Comparison of ENCODE assay signal across 28 cellular contexts in the genomic region with DNA sequence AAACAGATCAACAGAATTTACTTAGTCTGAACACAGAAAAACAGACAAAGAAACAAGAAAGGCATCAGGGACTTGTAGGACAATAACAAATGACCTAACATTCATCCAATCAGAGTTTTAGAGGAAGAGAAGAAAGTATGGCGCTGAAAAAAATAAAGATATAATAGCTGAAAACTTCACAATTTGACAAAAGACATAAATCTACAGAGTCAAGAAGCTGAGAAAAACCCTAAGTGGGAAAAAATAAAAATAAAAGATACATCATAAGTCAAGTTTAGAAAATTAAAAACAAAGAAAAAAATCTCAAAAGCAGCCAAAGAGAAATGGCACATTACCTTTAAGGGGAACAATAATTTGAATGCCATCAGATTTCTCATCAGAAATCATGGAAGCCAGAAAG.
"Had no signal": no experiment of that assay in that cellular context is flagged by ENCODE, and none has a peak within 500 bp of the region (broad histone marks: within the 10 kb centered on the region; RNA-seq: fewer than 3 reads in every experiment).

No MANE protein-coding gene starts in this region.

- H3K4me1 ChIP-seq: stomach, suprapubic skin, testis, thyroid gland, tibial artery, tibial nerve, transverse colon, upper lobe of right lung, uterus, vagina had no signal

- DNase-seq: stimulated activated CD4-positive, alpha-beta T cell treated with anti-CD3 and anti-CD28 coated beads, Interleukin-2, amount 100 ng/mL, for 48 hours; stimulated activated CD4-positive, alpha-beta T cell treated with anti-CD3 and anti-CD28 coated beads, Interleukin-4, amount 100 ng/mL, for 1 hour; stimulated activated CD4-positive, alpha-beta T cell treated with anti-CD3 and anti-CD28 coated beads, Interleukin-4, amount 100 ng/mL, for 24 hours; stimulated activated CD4-positive, alpha-beta T cell treated with anti-CD3 and anti-CD28 coated beads, Interleukin-4, amount 100 ng/mL, for 4 hours; stimulated activated CD8-positive, alpha-beta memory T cell treated with anti-CD3 and anti-CD28 coated beads, Interleukin-4, amount 100 ng/mL, for 48 hours; stimulated activated naive B cell treated with anti-CD40 and anti-IgM and Interleukin-4, amounts not matched to agents 10 μg/mL and 1 μg/mL and 100 μg/mL, for 72 hours; stimulated activated naive CD4-positive, alpha-beta T cell; stimulated activated naive CD4-positive, alpha-beta T cell treated with Interleukin-2 at 50 U/mL for 16 hours; stimulated activated naive CD8-positive, alpha-beta T cell treated with anti-CD3 and anti-CD28 coated beads, Interleukin-15, amount 100 ng/mL, for 72 hours; stimulated activated naive CD8-positive, alpha-beta T cell treated with anti-CD3 and anti-CD28 coated beads, Interleukin-15, Interleukin-2, amounts not matched to agents 100 U/mL and 50 U/mL, for 24 hours; stomach; substantia nigra; testis; thyroid gland; tibial artery; transverse colon; trophoblast cell; upper lobe of left lung; upper lobe of right lung; uterus had no signal

- H3K27me3 Mint-ChIP-seq: stimulated activated memory B cell treated with anti-CD40 and anti-IgM and Interleukin-4, amounts not matched to agents 10 μg/mL and 1 μg/mL and 100 μg/mL, for 72 hours; stimulated activated naive B cell treated with anti-CD40 and anti-IgM and Interleukin-4, amounts not matched to agents 10 μg/mL and 1 μg/mL and 100 μg/mL, for 72 hours; stimulated activated naive CD8-positive, alpha-beta T cell treated with anti-CD3 and anti-CD28 coated beads, Interleukin-15, amount 100 ng/mL, for 72 hours; stimulated activated naive CD8-positive, alpha-beta T cell treated with anti-CD3 and anti-CD28 coated beads, Interleukin-15, Interleukin-2, amounts not matched to agents 100 ng/mL and 50 ng/mL, for 24 hours; type B pancreatic cell had no signal

- H3K36me3 ChIP-seq: stomach, suprapubic skin, thoracic aorta, thyroid gland, tibial nerve, transverse colon, upper lobe of left lung, upper lobe of right lung, uterus, vagina had no signal

- H3K27ac Mint-ChIP-seq: stimulated activated effector memory CD8-positive, alpha-beta T cell treated with anti-CD3 and anti-CD28 coated beads, Interleukin-12 subunit alpha, Interleukin-12 subunit beta, amount 100 ng/mL, for 72 hours; stimulated activated memory B cell treated with anti-CD40 and anti-IgM and Interleukin-4, amounts not matched to agents 10 μg/mL and 1 μg/mL and 100 μg/mL, for 72 hours; stimulated activated naive B cell treated with anti-CD40 and anti-IgM and Interleukin-4, amounts not matched to agents 10 μg/mL and 1 μg/mL and 100 μg/mL, for 72 hours; stimulated activated naive CD8-positive, alpha-beta T cell treated with anti-CD3 and anti-CD28 coated beads, Interleukin-15, amount 100 ng/mL, for 72 hours; stimulated activated naive CD8-positive, alpha-beta T cell treated with anti-CD3 and anti-CD28 coated beads, Interleukin-15, Interleukin-2, amounts not matched to agents 100 ng/mL and 50 ng/mL, for 24 hours; type B pancreatic cell had no signal

- H3K9me3 ChIP-seq: stomach, suprapubic skin, testis, thoracic aorta, thyroid gland, tibial artery, tibial nerve, transverse colon, upper lobe of left lung, upper lobe of right lung, uterus, vagina had no signal

- H3K27ac ChIP-seq: stomach, suprapubic skin, testis, thoracic aorta, thyroid gland, tibial artery, tibial nerve, transverse colon, upper lobe of left lung, upper lobe of right lung, uterus, vagina had no signal

- H3K9me3 Mint-ChIP-seq: stimulated activated effector memory CD8-positive, alpha-beta T cell treated with anti-CD3 and anti-CD28 coated beads, Interleukin-12 subunit alpha, Interleukin-12 subunit beta, amount 100 ng/mL, for 72 hours; stimulated activated memory B cell treated with anti-CD40 and anti-IgM and Interleukin-4, amounts not matched to agents 10 μg/mL and 1 μg/mL and 100 μg/mL, for 72 hours; stimulated activated naive B cell treated with anti-CD40 and anti-IgM and Interleukin-4, amounts not matched to agents 10 μg/mL and 1 μg/mL and 100 μg/mL, for 72 hours; stimulated activated naive CD8-positive, alpha-beta T cell treated with anti-CD3 and anti-CD28 coated beads, Interleukin-15, amount 100 ng/mL, for 72 hours; stimulated activated naive CD8-positive, alpha-beta T cell treated with anti-CD3 and anti-CD28 coated beads, Interleukin-15, Interleukin-2, amounts not matched to agents 100 ng/mL and 50 ng/mL, for 24 hours; type B pancreatic cell had no signal

- H3K4me3 ChIP-seq: stomach, suprapubic skin, testis, thoracic aorta, thyroid gland, tibial artery, tibial nerve, transverse colon, upper lobe of left lung, upper lobe of right lung, uterus, vagina had no signal

- ATAC-seq: stimulated activated effector memory CD8-positive, alpha-beta T cell treated with anti-CD3 and anti-CD28 coated beads, Interleukin-12 subunit alpha, Interleukin-12 subunit beta, amount 100 ng/mL, for 72 hours; stimulated activated memory B cell treated with anti-CD40 and anti-IgM and Interleukin-4, amounts not matched to agents 10 μg/mL and 1 μg/mL and 100 μg/mL, for 72 hours; stimulated activated naive B cell treated with anti-CD40 and anti-IgM and Interleukin-4, amounts not matched to agents 10 μg/mL and 1 μg/mL and 100 μg/mL, for 72 hours; stimulated activated naive CD8-positive, alpha-beta T cell treated with anti-CD3 and anti-CD28 coated beads, Interleukin-15, amount 100 ng/mL, for 72 hours; stimulated activated naive CD8-positive, alpha-beta T cell treated with anti-CD3 and anti-CD28 coated beads, Interleukin-15, Interleukin-2, amounts not matched to agents 100 U/mL and 50 U/mL, for 24 hours; upper lobe of right lung had no signal

- H3K4me3 Mint-ChIP-seq: stimulated activated effector memory CD8-positive, alpha-beta T cell treated with anti-CD3 and anti-CD28 coated beads, Interleukin-12 subunit alpha, Interleukin-12 subunit beta, amount 100 ng/mL, for 72 hours; stimulated activated memory B cell treated with anti-CD40 and anti-IgM and Interleukin-4, amounts not matched to agents 10 μg/mL and 1 μg/mL and 100 μg/mL, for 72 hours; stimulated activated naive B cell treated with anti-CD40 and anti-IgM and Interleukin-4, amounts not matched to agents 10 μg/mL and 1 μg/mL and 100 μg/mL, for 72 hours; stimulated activated naive CD8-positive, alpha-beta T cell treated with anti-CD3 and anti-CD28 coated beads, Interleukin-15, amount 100 ng/mL, for 72 hours; stimulated activated naive CD8-positive, alpha-beta T cell treated with anti-CD3 and anti-CD28 coated beads, Interleukin-15, Interleukin-2, amounts not matched to agents 100 ng/mL and 50 ng/mL, for 24 hours; type B pancreatic cell had no signal
